In genomic region chr17:30468465-30468864, GRCh38 we compare ENCODE assay signal across 10 cellular contexts.
"Had no signal": no experiment of that assay in that cellular context is flagged by ENCODE, and none has a peak within 500 bp of the region (broad histone marks: within the 10 kb centered on the region; RNA-seq: fewer than 3 reads in every experiment).

No MANE protein-coding gene starts in this region.

- H3K4me3 ChIP-seq: GM23338, K562 had no signal

- FAIRE-seq: H1, H54, HTR-8/SVneo, K562 had no signal

- DNase-seq: H9, HCEC 1CT, HFFc6, IMR-90, KG1 had no signal
